ENCODE assay signal across 22 cellular contexts in genomic region chr2:151071906-151072305, GRCh38.
"Had no signal": no experiment of that assay in that cellular context is flagged by ENCODE, and none has a peak within 500 bp of the region (broad histone marks: within the 10 kb centered on the region; RNA-seq: fewer than 3 reads in every experiment).

No MANE protein-coding gene starts in this region.

- H3K27me3 ChIP-seq: dorsolateral prefrontal cortex, esophagus muscularis mucosa, pancreas, stomach, transverse colon had no signal

- H3K4me1 Mint-ChIP-seq: natural killer cell had no signal

- H3K9me3 ChIP-seq: pancreas, transverse colon had no signal

- H3K36me3 ChIP-seq: esophagus muscularis mucosa, heart right ventricle, pancreas, stomach, thoracic aorta, transverse colon had no signal

- H3K27ac Mint-ChIP-seq: natural killer cell had no signal

- H3K4me1 ChIP-seq: esophagus muscularis mucosa, heart right ventricle, pancreas, stomach, transverse colon had no signal

- H3K4me3 Mint-ChIP-seq: natural killer cell, neural crest cell had no signal

- H3K27me3 Mint-ChIP-seq: progenitor cell of endocrine pancreas had no signal

- H3K27ac ChIP-seq: dorsolateral prefrontal cortex, epithelial cell of prostate, esophagus muscularis mucosa, heart right ventricle, pancreas, stomach, thoracic aorta, transverse colon had no signal

- H3K4me3 ChIP-seq: dorsolateral prefrontal cortex, esophagus muscularis mucosa, heart right ventricle, mucosa of descending colon, pancreas, stomach, thoracic aorta, transverse colon had no signal

- H3K36me3 Mint-ChIP-seq: natural killer cell had no signal

- DNase-seq: cortex of kidney; dorsolateral prefrontal cortex; effector memory CD4-positive, alpha-beta T cell; foreskin melanocyte; heart right ventricle; hypothalamus; mucosa of descending colon; natural killer cell; nucleus accumbens; pancreas; right cardiac atrium; small intestine; stimulated activated CD4-positive, alpha-beta T cell treated with anti-CD3 and anti-CD28 coated beads, Interleukin-12 subunit alpha, Interleukin-12 subunit beta, amount 100 ng/mL, for 4 hours; stimulated activated naive CD4-positive, alpha-beta T cell; stomach; substantia nigra; transverse colon had no signal
